In the genomic region with DNA sequence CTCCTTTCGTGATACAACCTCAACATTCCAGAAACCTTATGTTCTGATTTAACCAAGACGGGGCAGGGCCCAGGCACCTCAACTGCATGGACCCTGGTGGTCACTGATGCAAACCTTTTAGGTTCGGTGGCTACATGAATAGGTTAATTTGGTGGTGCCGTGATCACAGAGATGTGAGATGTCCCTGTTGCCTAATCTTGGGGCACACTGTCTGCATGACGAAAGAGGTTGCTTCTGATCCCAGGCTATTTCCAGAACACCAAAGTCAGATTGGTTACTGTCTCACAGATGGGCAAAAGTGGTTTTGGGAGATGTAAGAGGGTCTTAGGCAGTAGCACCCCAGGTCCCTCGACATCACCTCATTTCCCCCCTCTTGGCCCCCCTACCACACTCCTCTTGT, we compare ENCODE assay signal across 26 cellular contexts. TPM values are rescaled to one million over a fixed set of nuclear protein-coding genes. Genes with fewer than 3 reads are reported as not detected.
"Had no signal": no experiment of that assay in that cellular context is flagged by ENCODE, and none has a peak within 500 bp of the region (broad histone marks: within the 10 kb centered on the region; RNA-seq: fewer than 3 reads in every experiment).

No MANE protein-coding gene starts in this region.

- H3K4me1 ChIP-seq: adrenal gland had no signal

- H3K4me3 ChIP-seq: adrenal gland, K562, Peyer's patch had no signal

- DNase-seq: activated CD4-positive, alpha-beta T cell treated with anti-CD3 and anti-CD28 coated beads for 1 hour; activated CD4-positive, alpha-beta T cell treated with anti-CD3 and anti-CD28 coated beads, Interleukin-2, amount 10 ng/mL, durations not matched to agents 24 days and 14 days; activated CD4-positive, alpha-beta T cell treated with anti-CD3 and anti-CD28 coated beads, Interleukin-2, amount 50 U/mL, for 48 hours; activated naive CD4-positive, alpha-beta T cell treated with anti-CD3 and anti-CD28 coated beads, Interleukin-2, amount 50 U/mL, for 16 hours; activated naive CD8-positive, alpha-beta T cell treated with anti-CD3 and anti-CD28 coated beads, Interleukin-2, amount 10 ng/mL, durations not matched to agents 7 days and 5 days; activated T-cell treated with anti-CD3 and anti-CD28 coated beads for 4 hours; activated T-cell treated with anti-CD3 and anti-CD28 coated beads, Interleukin-2, amount 50 U/mL, for 72 hours; adrenal gland; anterior cingulate cortex; cerebellar nuclear complex; Kasumi-1; NCI-H1105 treated with DMSO at 0.1 percent for 48 hours; NCI-H1436 treated with DMSO at 0.1 percent for 48 hours; NCI-H187; NCI-H2081; NCI-H510A treated with DMSO at 0.1 percent for 48 hours; NCI-H69; Peyer's patch; Right ventricle myocardium superior had no signal

- H3K9me3 ChIP-seq: adrenal gland, Peyer's patch had no signal

- H3K27me3 ChIP-seq: Peyer's patch had no signal

- H3K27ac ChIP-seq: adrenal gland, RWPE1 had no signal

- FAIRE-seq: colon, K562 had no signal

- H3K36me3 ChIP-seq: adrenal gland, Peyer's patch had no signal

RNA-seq across cellular contexts. Expression of a gene that starts 4.0 kb away (rescaled TPM):
- total RNA-seq: K562, WTC11 had no signal
- polyA plus RNA-seq: K562 had no signal

RNA-seq across cellular contexts. Expression of a gene that starts 30.2 kb away (rescaled TPM):
- total RNA-seq: activated CD4-positive, alpha-beta T cell treated with anti-CD3 and anti-CD28 coated beads, Interleukin-2, amount 10 ng/mL, durations not matched to agents 24 days and 14 days; activated T-cell treated with anti-CD3 and anti-CD28 coated beads, Interleukin-2, amount 50 U/mL, for 72 hours; activated T-helper 2 cell treated with anti-CD3 and anti-CD28 coated beads, Interferon-gamma antibody, Interleukin-2, Interleukin-4, amounts not matched to agents 10 μg/mL and 5 μg/mL and 100 μg/mL, durations not matched to agents 14 hours and 24 hours and 36 hours; adrenal gland; cardiac septum; K562; Peyer's patch; Right ventricle myocardium superior; SK-MEL-5; WTC11 had no signal
- polyA plus RNA-seq: K562 had no signal
